10 cellular contexts compared by ENCODE assay signal in genomic region chr10:62047960-62048383, GRCh38.
DNase-seq lines count a peak whose midpoint lies in the region; ATAC-seq, FAIRE-seq and TF ChIP-seq lines count a peak whose summit lies in the region.
"Had no signal": no experiment of that assay in that cellular context is flagged by ENCODE, and none has a peak within 500 bp of the region (broad histone marks: within the 10 kb centered on the region; RNA-seq: fewer than 3 reads in every experiment).

No MANE protein-coding gene starts in this region.

- TF ChIP-seq POLR2A in NB4 (IDR thresholded peaks at IDR 0.05; ENCODE audit: extremely low read depth, insufficient read length) = no peak
- no peak for TF ChIP-seq POLR2A in GM12892 (IDR thresholded peaks at IDR 0.05; ENCODE audit: low read depth, low read length)

- FAIRE-seq in GM12892 (lab: Jason Lieb, UNC) = no peak

- peaks cover 88% of the 10 kb centered on the region for H3K4me1 Mint-ChIP-seq in activated naive CD8-positive, alpha-beta T cell treated with anti-CD3 and anti-CD28 coated beads, Interleukin-2, amount 10 ng/mL, durations not matched to agents 7 days and 5 days

- intact Hi-C loops in left lung (cut with DNase I) = loop anchor here in 1 of 2 donors (10.0 kb wide), 2 partner anchors 143 to 197 kb away; partner anchors contain the start of gene ARID5B

- H3K36me3 Mint-ChIP-seq in activated naive CD8-positive, alpha-beta T cell treated with anti-CD3 and anti-CD28 coated beads, Interleukin-2, amount 10 ng/mL, durations not matched to agents 7 days and 5 days = peaks cover 43% of the 10 kb centered on the region

- H3K9me3 Mint-ChIP-seq in activated naive CD8-positive, alpha-beta T cell treated with anti-CD3 and anti-CD28 coated beads, Interleukin-2, amount 10 ng/mL, durations not matched to agents 7 days and 5 days = peaks cover 2% of the 10 kb centered on the region

- H3K27ac Mint-ChIP-seq in activated naive CD8-positive, alpha-beta T cell treated with anti-CD3 and anti-CD28 coated beads, Interleukin-2, amount 10 ng/mL, durations not matched to agents 7 days and 5 days = peak overlapping the region; percentile 96

- ATAC-seq in activated naive CD8-positive, alpha-beta T cell treated with anti-CD3 and anti-CD28 coated beads, Interleukin-2, amount 10 ng/mL, durations not matched to agents 7 days and 5 days (ENCODE audit: low read depth) = peak; percentile 40
- ATAC-seq in left lung = peak; percentile 27
- no peak for ATAC-seq in HG03439 (IDR thresholded peaks at IDR 0.05; ENCODE audit: unreplicated experiment)

- TF ChIP-seq CTCF in NB4 (IDR thresholded peaks at IDR 0.05; ENCODE audit: low read depth, low read length) = no peak
- TF ChIP-seq CTCF in left lung (IDR thresholded peaks at IDR 0.05) = no peak

- peaks cover 0 to 11% of the 10 kb centered on the region in 2 donors for H3K36me3 ChIP-seq in left lung
- H3K36me3 ChIP-seq: neutrophil had no signal

- POLR2A ChIA-PET in activated naive CD8-positive, alpha-beta T cell treated with anti-CD3 and anti-CD28 coated beads, Interleukin-2, amount 10 ng/mL, durations not matched to agents 7 days and 5 days (lab: Charles Lee) = interaction anchor here (0.7 to 6.3 kb wide), 6 partner anchors 11 to 148 kb away, joined by 3 to 56 read pairs (median 20); no protein-coding TSS in a partner anchor

- H3K4me3 ChIP-seq in NB4 (ENCODE audit: low read depth, low read length) (no peak overlapping the region), left lung (no peak overlapping the region)

- peaks cover 17 to 90% of the 10 kb centered on the region in 2 donors for H3K4me1 ChIP-seq in left lung

- no peaks in the 10 kb centered on the region for H3K27me3 ChIP-seq in left lung
- H3K27me3 ChIP-seq: neutrophil had no signal

- H3K9me3 ChIP-seq in left lung = no peaks in the 10 kb centered on the region
- H3K9me3 ChIP-seq: neutrophil had no signal

- peak; percentile 22 for DNase-seq in NB4 (ENCODE audit: low read depth)
- DNase-seq in activated naive CD8-positive, alpha-beta T cell treated with anti-CD3 and anti-CD28 coated beads, Interleukin-2, amount 10 ng/mL, durations not matched to agents 7 days and 5 days = no peak
- no peak for DNase-seq in left lung
- peak in 1 of 49 donors; percentile 45 for DNase-seq in substantia nigra (lab: John Stamatoyannopoulos, UW)
- DNase-seq in GM12892 (ENCODE audit: insufficient read length) = no peak
- no peak for DNase-seq in NCI-H2196 (lab: John Stamatoyannopoulos, UW; ENCODE audit: unreplicated experiment)
- DNase-seq in superior temporal gyrus (ENCODE audit: extremely low spot score) = no peak
- DNase-seq: NCI-H2171 treated with DMSO at 0.1 percent for 48 hours had no signal

- H3K27me3 Mint-ChIP-seq in activated naive CD8-positive, alpha-beta T cell treated with anti-CD3 and anti-CD28 coated beads, Interleukin-2, amount 10 ng/mL, durations not matched to agents 7 days and 5 days = no peaks in the 10 kb centered on the region

- peak overlapping the region; percentile 75 for H3K4me3 Mint-ChIP-seq in activated naive CD8-positive, alpha-beta T cell treated with anti-CD3 and anti-CD28 coated beads, Interleukin-2, amount 10 ng/mL, durations not matched to agents 7 days and 5 days

- H3K27ac ChIP-seq in left lung (peak overlapping the region; percentile 73 to 92), substantia nigra (ENCODE audit: low read depth, low read length, poor library complexity, severe bottlenecking) (peak overlapping the region; percentile 97)
- H3K27ac ChIP-seq: neutrophil had no signal
